Comparison of ENCODE assay signal across 21 cellular contexts in the genomic region with DNA sequence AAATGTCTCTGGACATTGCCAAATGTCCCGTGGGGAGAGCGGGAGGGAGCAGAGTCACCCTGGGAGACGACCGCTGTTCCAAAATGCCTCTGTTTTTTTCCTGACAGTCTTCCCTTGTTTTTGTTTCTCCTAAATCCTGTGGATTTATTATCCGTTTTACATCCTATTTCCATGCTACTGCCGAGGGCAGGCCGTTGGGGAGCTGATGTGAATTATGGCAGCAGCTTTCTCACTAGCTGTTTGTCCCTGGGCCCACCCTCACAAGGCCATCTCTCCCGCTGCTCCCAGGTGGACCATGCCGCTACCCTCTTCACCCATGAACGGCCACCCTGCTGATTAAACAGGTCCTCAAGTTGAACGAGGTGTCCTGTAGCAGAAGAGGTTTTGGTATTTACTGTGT.
"Had no signal": no experiment of that assay in that cellular context is flagged by ENCODE, and none has a peak within 500 bp of the region (broad histone marks: within the 10 kb centered on the region; RNA-seq: fewer than 3 reads in every experiment).

No MANE protein-coding gene starts in this region.

- H3K9me3 ChIP-seq: prostate gland, right atrium auricular region, sigmoid colon, stomach, thyroid gland had no signal

- H3K9me3 Mint-ChIP-seq: effector memory CD8-positive, alpha-beta T cell; stimulated activated effector memory CD8-positive, alpha-beta T cell treated with anti-CD3 and anti-CD28 coated beads, Interleukin-12 subunit alpha, Interleukin-12 subunit beta, amount 100 ng/mL, for 72 hours had no signal

- H3K27me3 ChIP-seq: right atrium auricular region, sigmoid colon, thyroid gland had no signal

- H3K27ac ChIP-seq: prostate gland, right atrium auricular region, sigmoid colon, stomach, thyroid gland had no signal

- DNase-seq: cortex of kidney; effector memory CD8-positive, alpha-beta T cell; hypothalamus; mesenchymal stem cell; midbrain; naive thymus-derived CD4-positive, alpha-beta T cell; nucleus accumbens; sigmoid colon; stimulated activated CD4-positive, alpha-beta T cell treated with anti-CD3 and anti-CD28 coated beads, Interleukin-2, amount 100 ng/mL, for 24 hours; stimulated activated CD4-positive, alpha-beta T cell treated with anti-CD3 and anti-CD28 coated beads, Interleukin-4, amount 100 ng/mL, for 24 hours; stimulated activated naive CD4-positive, alpha-beta T cell treated with Interleukin-2 at 50 U/mL for 16 hours; stomach; thyroid gland; trophoblast cell had no signal

- H3K4me3 ChIP-seq: prostate gland, right atrium auricular region, sigmoid colon, stomach, thyroid gland had no signal

- H3K4me1 ChIP-seq: prostate gland, right atrium auricular region, sigmoid colon, thyroid gland had no signal

- H3K4me3 Mint-ChIP-seq: effector memory CD8-positive, alpha-beta T cell; naive thymus-derived CD4-positive, alpha-beta T cell; nephron; stimulated activated effector memory CD8-positive, alpha-beta T cell treated with anti-CD3 and anti-CD28 coated beads, Interleukin-12 subunit alpha, Interleukin-12 subunit beta, amount 100 ng/mL, for 72 hours had no signal

- H3K36me3 ChIP-seq: prostate gland, right atrium auricular region, sigmoid colon, stomach, thyroid gland had no signal

- H3K27ac Mint-ChIP-seq: effector memory CD8-positive, alpha-beta T cell; naive thymus-derived CD4-positive, alpha-beta T cell; stimulated activated effector memory CD8-positive, alpha-beta T cell treated with anti-CD3 and anti-CD28 coated beads, Interleukin-12 subunit alpha, Interleukin-12 subunit beta, amount 100 ng/mL, for 72 hours had no signal

- ATAC-seq: effector memory CD8-positive, alpha-beta T cell; left lobe of liver; naive thymus-derived CD4-positive, alpha-beta T cell; stimulated activated effector memory CD8-positive, alpha-beta T cell treated with anti-CD3 and anti-CD28 coated beads, Interleukin-12 subunit alpha, Interleukin-12 subunit beta, amount 100 ng/mL, for 72 hours had no signal

- FAIRE-seq: endometrium, frontal cortex had no signal
